Comparison of ENCODE assay signal across 33 cellular contexts in the genomic region with DNA sequence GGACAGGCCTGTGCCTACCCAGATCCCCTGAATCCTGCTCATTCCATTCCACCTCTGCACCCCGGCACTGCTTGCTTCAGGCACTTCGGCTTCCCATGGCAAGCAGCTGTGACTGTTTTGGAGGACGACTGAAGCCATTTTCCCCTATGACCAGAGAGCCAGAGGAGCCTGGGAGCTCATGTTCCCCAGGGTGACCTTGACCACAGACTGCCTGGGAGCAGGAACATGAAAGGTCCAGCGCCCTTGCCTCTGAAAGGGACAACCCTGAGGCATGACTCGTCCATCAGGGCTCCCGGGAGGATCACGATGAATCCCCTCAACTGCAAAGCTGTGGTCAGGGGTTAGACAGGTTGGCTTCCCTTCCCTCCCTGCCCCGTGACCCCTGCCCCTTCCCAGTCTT. TPM values are rescaled to one million over a fixed set of nuclear protein-coding genes. Genes with fewer than 3 reads are reported as not detected.
"Had no signal": no experiment of that assay in that cellular context is flagged by ENCODE, and none has a peak within 500 bp of the region (broad histone marks: within the 10 kb centered on the region; RNA-seq: fewer than 3 reads in every experiment).

No MANE protein-coding gene starts in this region.

- H3K4me1 Mint-ChIP-seq: mesothelial cell of epicardium had no signal

- H3K36me3 ChIP-seq: esophagus squamous epithelium, gastrocnemius medialis, heart right ventricle, left lung, lower lobe of right lung had no signal

- H3K36me3 Mint-ChIP-seq: mesothelial cell of epicardium had no signal

- DNase-seq: effector CD8-positive, alpha-beta T cell; effector memory CD8-positive, alpha-beta T cell; esophagus squamous epithelium; foreskin fibroblast; foreskin melanocyte; gastrocnemius medialis; glutamatergic neuron; head of caudate nucleus; heart right ventricle; hippocampal formation; left cardiac atrium; left lung; left ventricle myocardium superior; lower lobe of right lung; mesenchymal stem cell; mucosa of descending colon had no signal

- H3K9me3 Mint-ChIP-seq: dendritic cell treated with granulocyte-macrophage colony-stimulating factor and Interleukin-4, amounts not matched to agents 40 ng/mL and 50 ng/mL, for 4 days; effector memory CD8-positive, alpha-beta T cell; mesothelial cell of epicardium had no signal

- H3K9me3 ChIP-seq: esophagus squamous epithelium, gastrocnemius medialis, heart right ventricle, left lung, lower lobe of right lung, mucosa of descending colon had no signal

- ATAC-seq: effector memory CD8-positive, alpha-beta T cell; gastrocnemius medialis; heart right ventricle; left cardiac atrium; left lung; left ventricle myocardium superior; lower lobe of right lung; mucosa of descending colon had no signal

- H3K4me1 ChIP-seq: esophagus squamous epithelium, gastrocnemius medialis, heart right ventricle, left lung, lower lobe of right lung had no signal

- FAIRE-seq: colon, endothelial cell of umbilical vein, islet of Langerhans, keratinocyte had no signal

- H3K4me3 Mint-ChIP-seq: dendritic cell treated with granulocyte-macrophage colony-stimulating factor and Interleukin-4, amounts not matched to agents 40 ng/mL and 50 ng/mL, for 4 days; effector memory CD8-positive, alpha-beta T cell; mesothelial cell of epicardium had no signal

- H3K4me3 ChIP-seq: coronary artery, esophagus squamous epithelium, gastrocnemius medialis, heart right ventricle, left lung, lower lobe of right lung, mucosa of descending colon had no signal

- H3K27ac Mint-ChIP-seq: dendritic cell treated with granulocyte-macrophage colony-stimulating factor and Interleukin-4, amounts not matched to agents 40 ng/mL and 50 ng/mL, for 4 days; effector memory CD8-positive, alpha-beta T cell; mesothelial cell of epicardium had no signal

- H3K27ac ChIP-seq: coronary artery, esophagus squamous epithelium, gastrocnemius medialis, heart right ventricle, left lung, lower lobe of right lung had no signal

RNA-seq across cellular contexts. Expression of gene HMX3, which starts 16.7 kb away (rescaled TPM):
- total RNA-seq: cerebellum, dermis microvascular lymphatic vessel endothelial cell, endothelial cell of umbilical vein, epithelial cell of proximal tubule, esophagus squamous epithelium, gastrocnemius medialis, glomerular endothelial cell, heart right ventricle, left lung, left ventricle myocardium superior, lower leg skin, lower lobe of right lung, lung microvascular endothelial cell, mesenteric fat pad, mesothelial cell of epicardium, myocyte had no signal
- polyA plus RNA-seq: endothelial cell of umbilical vein, esophagus, heart right ventricle, keratinocyte had no signal

RNA-seq across cellular contexts. Expression of gene HMX2, which starts 28.9 kb away (rescaled TPM):
- total RNA-seq: cerebellum, dermis microvascular lymphatic vessel endothelial cell, endothelial cell of umbilical vein, epithelial cell of proximal tubule, esophagus squamous epithelium, gastrocnemius medialis, glomerular endothelial cell, heart right ventricle, kidney epithelial cell, left cardiac atrium, left lung, left ventricle myocardium superior, lower leg skin, lower lobe of right lung, lung microvascular endothelial cell, mesenteric fat pad, mesothelial cell of epicardium, myocyte had no signal
- polyA plus RNA-seq: endothelial cell of umbilical vein, heart right ventricle, keratinocyte had no signal
